Comparison of ENCODE assay signal across 2 cellular contexts in the genomic region with DNA sequence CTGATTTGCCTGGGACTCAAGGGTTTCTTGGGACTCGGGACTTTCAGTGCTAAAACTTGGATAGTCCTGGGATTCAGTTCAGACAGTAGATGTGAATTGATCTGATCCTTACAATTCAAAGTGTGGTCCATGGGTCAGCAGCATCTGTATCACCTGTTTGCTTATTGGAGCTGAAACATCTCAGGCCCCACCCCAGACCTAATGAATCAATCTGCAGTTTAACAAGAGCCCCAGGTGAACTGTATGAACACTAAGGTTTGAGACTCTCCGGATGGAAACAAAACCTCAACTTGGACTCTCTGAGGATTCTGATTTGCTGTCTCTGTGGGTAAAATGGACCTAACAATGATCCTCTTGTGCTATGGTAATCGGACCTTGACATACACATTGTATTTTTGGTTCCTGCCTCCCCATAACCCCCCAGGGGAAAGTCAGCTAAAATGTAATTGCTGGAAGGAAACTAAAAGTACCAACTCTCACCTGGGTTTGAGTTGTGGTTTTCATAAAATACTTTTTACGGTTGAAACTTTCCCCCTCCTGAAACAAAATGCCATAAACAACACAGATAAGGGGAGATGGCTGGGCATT.
TF ChIP-seq lines count a peak whose summit lies in the region.

No MANE protein-coding gene starts in this region.

TF ChIP-seq in HEK293, 187 proteins besides CTCF, POLR2A, EP300 and RAD21:
- TF ChIP-seq ZNF585B (tag by site-specific recombination; IDR thresholded peaks at IDR 0.05) = no peak
- peak; percentile 56 for TF ChIP-seq ZBTB17 (tag by site-specific recombination; IDR thresholded peaks at IDR 0.05)

TF ChIP-seq in GM12878, 131 proteins besides CTCF, POLR2A, EP300 and RAD21 (continued from another document):
- TF ChIP-seq IKZF1 (conservative IDR thresholded peaks at IDR 0.05) (peak; percentile 46; the same call in 1 of the 2 replicates), HDAC2 (IDR thresholded peaks at IDR 0.05) (no peak), NFYA (IDR thresholded peaks at IDR 0.05; ENCODE audit: borderline replicate concordance, low read depth, low read length) (no peak), MEF2B (IDR thresholded peaks at IDR 0.05; ENCODE audit: partially characterized antibody, poor library complexity, severe bottlenecking) (peak; percentile 79), RUNX3 (IDR thresholded peaks at IDR 0.05; ENCODE audit: low read length) (peak; percentile 11; the same call in 1 of the 2 replicates), IKZF2 (IDR thresholded peaks at IDR 0.05) (peak in 1 of 2 experiments; percentile 47; a peak in 2 of 4 replicates), HCFC1 (IDR thresholded peaks at IDR 0.05; ENCODE audit: low read length) (no peak), POLR2AphosphoS5 (IDR thresholded peaks at IDR 0.05; ENCODE audit: low read length) (no peak), PML (IDR thresholded peaks at IDR 0.05; ENCODE audit: low read length) (no peak), BCL11A (IDR thresholded peaks at IDR 0.05; ENCODE audit: low read depth, low read length) (0 out of 2 replicates have a peak, but pooled peaks have one; percentile 13), HDGF (IDR thresholded peaks at IDR 0.05) (no peak), SIN3A (IDR thresholded peaks at IDR 0.05; ENCODE audit: low read depth, low read length) (no peak), PAX5 (IDR thresholded peaks at IDR 0.05; ENCODE audit: borderline replicate concordance, low read depth, low read length) (peak; percentile 22; the same call in 1 of the 2 replicates)
- TF ChIP-seq, protein P1, sequence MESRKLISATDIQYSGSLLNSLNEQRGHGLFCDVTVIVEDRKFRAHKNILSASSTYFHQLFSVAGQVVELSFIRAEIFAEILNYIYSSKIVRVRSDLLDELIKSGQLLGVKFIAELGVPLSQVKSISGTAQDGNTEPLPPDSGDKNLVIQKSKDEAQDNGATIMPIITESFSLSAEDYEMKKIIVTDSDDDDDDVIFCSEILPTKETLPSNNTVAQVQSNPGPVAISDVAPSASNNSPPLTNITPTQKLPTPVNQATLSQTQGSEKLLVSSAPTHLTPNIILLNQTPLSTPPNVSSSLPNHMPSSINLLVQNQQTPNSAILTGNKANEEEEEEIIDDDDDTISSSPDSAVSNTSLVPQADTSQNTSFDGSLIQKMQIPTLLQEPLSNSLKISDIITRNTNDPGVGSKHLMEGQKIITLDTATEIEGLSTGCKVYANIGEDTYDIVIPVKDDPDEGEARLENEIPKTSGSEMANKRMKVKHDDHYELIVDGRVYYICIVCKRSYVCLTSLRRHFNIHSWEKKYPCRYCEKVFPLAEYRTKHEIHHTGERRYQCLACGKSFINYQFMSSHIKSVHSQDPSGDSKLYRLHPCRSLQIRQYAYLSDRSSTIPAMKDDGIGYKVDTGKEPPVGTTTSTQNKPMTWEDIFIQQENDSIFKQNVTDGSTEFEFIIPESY (IDR thresholded peaks at IDR 0.05) = no peak
- TF ChIP-seq, protein P2, sequence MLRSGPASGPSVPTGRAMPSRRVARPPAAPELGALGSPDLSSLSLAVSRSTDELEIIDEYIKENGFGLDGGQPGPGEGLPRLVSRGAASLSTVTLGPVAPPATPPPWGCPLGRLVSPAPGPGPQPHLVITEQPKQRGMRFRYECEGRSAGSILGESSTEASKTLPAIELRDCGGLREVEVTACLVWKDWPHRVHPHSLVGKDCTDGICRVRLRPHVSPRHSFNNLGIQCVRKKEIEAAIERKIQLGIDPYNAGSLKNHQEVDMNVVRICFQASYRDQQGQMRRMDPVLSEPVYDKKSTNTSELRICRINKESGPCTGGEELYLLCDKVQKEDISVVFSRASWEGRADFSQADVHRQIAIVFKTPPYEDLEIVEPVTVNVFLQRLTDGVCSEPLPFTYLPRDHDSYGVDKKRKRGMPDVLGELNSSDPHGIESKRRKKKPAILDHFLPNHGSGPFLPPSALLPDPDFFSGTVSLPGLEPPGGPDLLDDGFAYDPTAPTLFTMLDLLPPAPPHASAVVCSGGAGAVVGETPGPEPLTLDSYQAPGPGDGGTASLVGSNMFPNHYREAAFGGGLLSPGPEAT (IDR thresholded peaks at IDR 0.05; ENCODE audit: low read depth) = 0 out of 2 replicates have a peak, but pooled peaks have one; percentile 40
- TF ChIP-seq, protein P3, sequence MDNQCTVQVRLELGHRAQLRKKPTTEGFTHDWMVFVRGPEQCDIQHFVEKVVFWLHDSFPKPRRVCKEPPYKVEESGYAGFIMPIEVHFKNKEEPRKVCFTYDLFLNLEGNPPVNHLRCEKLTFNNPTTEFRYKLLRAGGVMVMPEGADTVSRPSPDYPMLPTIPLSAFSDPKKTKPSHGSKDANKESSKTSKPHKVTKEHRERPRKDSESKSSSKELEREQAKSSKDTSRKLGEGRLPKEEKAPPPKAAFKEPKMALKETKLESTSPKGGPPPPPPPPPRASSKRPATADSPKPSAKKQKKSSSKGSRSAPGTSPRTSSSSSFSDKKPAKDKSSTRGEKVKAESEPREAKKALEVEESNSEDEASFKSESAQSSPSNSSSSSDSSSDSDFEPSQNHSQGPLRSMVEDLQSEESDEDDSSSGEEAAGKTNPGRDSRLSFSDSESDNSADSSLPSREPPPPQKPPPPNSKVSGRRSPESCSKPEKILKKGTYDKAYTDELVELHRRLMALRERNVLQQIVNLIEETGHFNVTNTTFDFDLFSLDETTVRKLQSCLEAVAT (IDR thresholded peaks at IDR 0.05) = peak; percentile 69; the same call in 1 of the 2 replicates
- TF ChIP-seq, protein P4, sequence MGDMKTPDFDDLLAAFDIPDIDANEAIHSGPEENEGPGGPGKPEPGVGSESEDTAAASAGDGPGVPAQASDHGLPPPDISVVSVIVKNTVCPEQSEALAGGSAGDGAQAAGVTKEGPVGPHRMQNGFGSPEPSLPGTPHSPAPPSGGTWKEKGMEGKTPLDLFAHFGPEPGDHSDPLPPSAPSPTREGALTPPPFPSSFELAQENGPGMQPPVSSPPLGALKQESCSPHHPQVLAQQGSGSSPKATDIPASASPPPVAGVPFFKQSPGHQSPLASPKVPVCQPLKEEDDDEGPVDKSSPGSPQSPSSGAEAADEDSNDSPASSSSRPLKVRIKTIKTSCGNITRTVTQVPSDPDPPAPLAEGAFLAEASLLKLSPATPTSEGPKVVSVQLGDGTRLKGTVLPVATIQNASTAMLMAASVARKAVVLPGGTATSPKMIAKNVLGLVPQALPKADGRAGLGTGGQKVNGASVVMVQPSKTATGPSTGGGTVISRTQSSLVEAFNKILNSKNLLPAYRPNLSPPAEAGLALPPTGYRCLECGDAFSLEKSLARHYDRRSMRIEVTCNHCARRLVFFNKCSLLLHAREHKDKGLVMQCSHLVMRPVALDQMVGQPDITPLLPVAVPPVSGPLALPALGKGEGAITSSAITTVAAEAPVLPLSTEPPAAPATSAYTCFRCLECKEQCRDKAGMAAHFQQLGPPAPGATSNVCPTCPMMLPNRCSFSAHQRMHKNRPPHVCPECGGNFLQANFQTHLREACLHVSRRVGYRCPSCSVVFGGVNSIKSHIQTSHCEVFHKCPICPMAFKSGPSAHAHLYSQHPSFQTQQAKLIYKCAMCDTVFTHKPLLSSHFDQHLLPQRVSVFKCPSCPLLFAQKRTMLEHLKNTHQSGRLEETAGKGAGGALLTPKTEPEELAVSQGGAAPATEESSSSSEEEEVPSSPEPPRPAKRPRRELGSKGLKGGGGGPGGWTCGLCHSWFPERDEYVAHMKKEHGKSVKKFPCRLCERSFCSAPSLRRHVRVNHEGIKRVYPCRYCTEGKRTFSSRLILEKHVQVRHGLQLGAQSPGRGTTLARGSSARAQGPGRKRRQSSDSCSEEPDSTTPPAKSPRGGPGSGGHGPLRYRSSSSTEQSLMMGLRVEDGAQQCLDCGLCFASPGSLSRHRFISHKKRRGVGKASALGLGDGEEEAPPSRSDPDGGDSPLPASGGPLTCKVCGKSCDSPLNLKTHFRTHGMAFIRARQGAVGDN (IDR thresholded peaks at IDR 0.05) = no peak
